Comparison of ENCODE assay signal across 31 cellular contexts in the genomic region with DNA sequence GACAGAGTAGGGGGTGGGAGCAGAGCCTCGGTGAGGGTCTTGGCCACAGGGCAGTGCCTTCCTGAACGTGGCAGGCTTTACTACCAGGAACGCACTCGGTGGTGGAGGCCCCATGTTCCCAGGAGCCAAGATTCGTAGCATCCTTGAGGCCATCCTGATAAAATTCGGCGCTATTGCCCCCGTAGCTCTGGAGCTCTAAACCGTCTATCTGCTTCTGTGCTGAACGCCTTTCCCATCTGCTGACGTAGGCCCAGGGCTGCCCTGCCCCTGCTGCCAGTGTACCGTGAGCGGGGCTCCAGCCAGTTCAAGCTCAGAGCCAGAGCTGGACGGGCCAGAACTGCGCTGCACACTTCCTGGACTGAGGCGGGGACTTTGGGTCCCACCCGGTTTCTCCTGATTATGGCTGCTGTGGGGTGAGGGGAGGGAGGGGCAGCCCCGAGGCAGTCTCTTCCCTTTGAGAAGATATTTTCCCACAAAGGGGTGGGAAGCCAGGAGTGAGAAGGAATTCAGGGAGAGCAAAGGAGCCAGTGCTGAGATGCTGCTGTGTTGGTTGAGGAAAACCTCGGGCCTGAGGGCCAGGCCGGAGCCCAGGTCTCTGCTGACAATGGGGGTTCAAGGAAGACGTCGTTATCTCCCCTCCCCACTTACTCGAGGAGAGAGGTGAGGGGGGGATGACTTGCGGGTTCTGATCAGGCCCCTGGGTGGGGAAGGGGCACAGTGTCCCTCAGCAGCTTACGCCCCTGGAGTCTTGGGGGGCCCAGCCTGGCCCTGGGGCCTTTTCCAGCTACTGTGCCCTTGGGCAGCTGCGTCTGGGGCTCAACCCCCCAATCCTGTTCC. TPM values are rescaled to one million over a fixed set of nuclear protein-coding genes. Genes with fewer than 3 reads are reported as not detected.
A peak's percentile ranks its signal among the peaks of the same experiment; 100 is the strongest.
DNase-seq lines count a peak whose midpoint lies in the region; ATAC-seq and TF ChIP-seq lines count a peak whose summit lies in the region.
"Had no signal": no experiment of that assay in that cellular context is flagged by ENCODE, and none has a peak within 500 bp of the region (broad histone marks: within the 10 kb centered on the region; RNA-seq: fewer than 3 reads in every experiment).

No MANE protein-coding gene starts in this region.

- peaks cover 2% of the 10 kb centered on the region for H3K36me3 Mint-ChIP-seq in activated CD4-positive, alpha-beta T cell treated with anti-CD3 and anti-CD28 coated beads, Interleukin-2, amount 10 ng/mL, durations not matched to agents 24 days and 14 days (ENCODE audit: low read depth)
- no peaks in the 10 kb centered on the region for H3K36me3 Mint-ChIP-seq in osteocyte (ENCODE audit: unreplicated experiment)
- H3K36me3 Mint-ChIP-seq: natural killer cell treated with Interleukin-12 subunit alpha and Interleukin-12 subunit beta and Interleukin-15 and Interleukin-18, amount 100 ng/mL, for 72 hours had no signal

- TF ChIP-seq POLR2A in esophagus squamous epithelium (IDR thresholded peaks at IDR 0.05), result no peak

- H3K27ac Mint-ChIP-seq in activated CD4-positive, alpha-beta T cell treated with anti-CD3 and anti-CD28 coated beads, Interleukin-2, amount 10 ng/mL, durations not matched to agents 24 days and 14 days, result no peak overlapping the region
- H3K27ac Mint-ChIP-seq in osteocyte (ENCODE audit: unreplicated experiment), result no peak overlapping the region
- H3K27ac Mint-ChIP-seq: activated naive CD4-positive, alpha-beta T cell treated with anti-CD3 and anti-CD28 coated beads for 36 hours; activated T-cell treated with anti-CD3 and anti-CD28 coated beads, Interleukin-2, amount 50 U/mL, for 72 hours; natural killer cell treated with Interleukin-12 subunit alpha and Interleukin-12 subunit beta and Interleukin-15 and Interleukin-18, amount 100 ng/mL, for 72 hours; stimulated activated naive CD8-positive, alpha-beta T cell treated with anti-CD3 and anti-CD28 coated beads, Interleukin-15, Interleukin-2, amounts not matched to agents 100 ng/mL and 50 ng/mL, for 24 hours had no signal

- no peak overlapping the region for H3K27ac ChIP-seq in esophagus squamous epithelium
- H3K27ac ChIP-seq: adrenal gland, body of pancreas, epithelial cell of prostate, left lung, thoracic aorta, uterus had no signal

- 80 to 84% methylated on average over 14 to 16 of the region's 26 CpGs for WGBS in esophagus squamous epithelium, 2 donors

- no peaks in the 10 kb centered on the region for H3K9me3 Mint-ChIP-seq in activated CD4-positive, alpha-beta T cell treated with anti-CD3 and anti-CD28 coated beads, Interleukin-2, amount 10 ng/mL, durations not matched to agents 24 days and 14 days
- no peaks in the 10 kb centered on the region for H3K9me3 Mint-ChIP-seq in osteocyte (ENCODE audit: unreplicated experiment)
- H3K9me3 Mint-ChIP-seq: activated naive CD4-positive, alpha-beta T cell treated with anti-CD3 and anti-CD28 coated beads for 36 hours; activated T-cell treated with anti-CD3 and anti-CD28 coated beads, Interleukin-2, amount 50 U/mL, for 72 hours; natural killer cell treated with Interleukin-12 subunit alpha and Interleukin-12 subunit beta and Interleukin-15 and Interleukin-18, amount 100 ng/mL, for 72 hours; stimulated activated naive CD8-positive, alpha-beta T cell treated with anti-CD3 and anti-CD28 coated beads, Interleukin-15, Interleukin-2, amounts not matched to agents 100 ng/mL and 50 ng/mL, for 24 hours had no signal

- H3K4me1 Mint-ChIP-seq in activated CD4-positive, alpha-beta T cell treated with anti-CD3 and anti-CD28 coated beads, Interleukin-2, amount 10 ng/mL, durations not matched to agents 24 days and 14 days, result no peaks in the 10 kb centered on the region
- H3K4me1 Mint-ChIP-seq in osteocyte (ENCODE audit: unreplicated experiment), result peaks cover 4% of the 10 kb centered on the region

- no peak for TF ChIP-seq CTCF in osteocyte (IDR thresholded peaks at IDR 0.05)
- TF ChIP-seq CTCF in esophagus squamous epithelium (IDR thresholded peaks at IDR 0.05), result no peak

- no peak overlapping the region for H3K4me3 ChIP-seq in esophagus squamous epithelium
- H3K4me3 ChIP-seq: adrenal gland, body of pancreas, heart right ventricle, left lung, MG63, thoracic aorta, uterus had no signal

- peaks cover 0 to 6% (median 0%) of the 10 kb centered on the region in 3 donors for H3K36me3 ChIP-seq in esophagus squamous epithelium
- H3K36me3 ChIP-seq: adrenal gland, MG63, thoracic aorta, uterus had no signal

- ATAC-seq in HG02852 (IDR thresholded peaks at IDR 0.05; ENCODE audit: unreplicated experiment), result no peak
- ATAC-seq: activated CD4-positive, CD25-positive, alpha-beta regulatory T cell treated with anti-CD3 and anti-CD28 coated beads, Interleukin-2, amount 50 U/mL, for 24 hours; activated T-cell treated with anti-CD3 and anti-CD28 coated beads, Interleukin-2, amount 50 U/mL, for 72 hours; body of pancreas; left lung had no signal

- no peak overlapping the region for H3K4me3 Mint-ChIP-seq in activated CD4-positive, alpha-beta T cell treated with anti-CD3 and anti-CD28 coated beads, Interleukin-2, amount 10 ng/mL, durations not matched to agents 24 days and 14 days
- no peak overlapping the region for H3K4me3 Mint-ChIP-seq in osteocyte (ENCODE audit: unreplicated experiment)
- H3K4me3 Mint-ChIP-seq: activated naive CD4-positive, alpha-beta T cell treated with anti-CD3 and anti-CD28 coated beads for 36 hours; activated T-cell treated with anti-CD3 and anti-CD28 coated beads, Interleukin-2, amount 50 U/mL, for 72 hours; natural killer cell treated with Interleukin-12 subunit alpha and Interleukin-12 subunit beta and Interleukin-15 and Interleukin-18, amount 100 ng/mL, for 72 hours; stimulated activated naive CD8-positive, alpha-beta T cell treated with anti-CD3 and anti-CD28 coated beads, Interleukin-15, Interleukin-2, amounts not matched to agents 100 ng/mL and 50 ng/mL, for 24 hours had no signal

- intact Hi-C loops in activated CD4-positive, alpha-beta T cell treated with anti-CD3 and anti-CD28 coated beads, Interleukin-2, amount 10 ng/mL, durations not matched to agents 24 days and 14 days (cut with micrococcal nuclease), result no loop called here
- intact Hi-C loops in esophagus squamous epithelium (cut with DNase I), result no loop called here

- H3K27me3 ChIP-seq in esophagus squamous epithelium, result peaks cover 0 to 15% (median 0%) of the 10 kb centered on the region in 4 donors
- H3K27me3 ChIP-seq: adrenal gland, body of pancreas, heart right ventricle, MG63, uterus had no signal

- DNase-seq in activated CD4-positive, alpha-beta T cell treated with anti-CD3 and anti-CD28 coated beads, Interleukin-2, amount 10 ng/mL, durations not matched to agents 24 days and 14 days, result peak; percentile 48
- no peak for DNase-seq in activated CD4-positive, alpha-beta T cell treated with anti-CD3 and anti-CD28 coated beads, Interleukin-2, amount 50 U/mL, for 1 hour
- DNase-seq in activated CD8-positive, alpha-beta memory T cell treated with anti-CD3 and anti-CD28 coated beads, Interleukin-2, amount 50 U/mL, for 4 hours, result peak; percentile 12
- DNase-seq in islet precursor cell (peak; percentile 51), osteocyte (ENCODE audit: extremely low spot score, unreplicated experiment) (peak; percentile 78), esophagus squamous epithelium (lab: John Stamatoyannopoulos, UW) (no peak), SIG-M5 treated with dmso at 0.1 percent for 504 hours (lab: John Stamatoyannopoulos, UW; ENCODE audit: unreplicated experiment) (no peak)
- DNase-seq: 8988T; activated naive CD4-positive, alpha-beta T cell treated with anti-CD3 and anti-CD28 coated beads for 36 hours; activated T-cell treated with anti-CD3 and anti-CD28 coated beads, Interleukin-2, amount 50 U/mL, for 72 hours; CD8-positive, alpha-beta memory T cell; DMS 273 treated with DMSO at 0.1 percent for 48 hours; KG1; MG63; NCI-H1417; NCI-H2081 treated with DMSO at 0.1 percent for 48 hours; NCI-H748 treated with DMSO at 0.1 percent for 48 hours; uterus had no signal

- no peaks in the 10 kb centered on the region for H3K9me3 ChIP-seq in esophagus squamous epithelium
- H3K9me3 ChIP-seq: adrenal gland, body of pancreas, heart right ventricle, left lung, MG63, thoracic aorta, uterus had no signal

- H3K4me1 ChIP-seq in esophagus squamous epithelium, result peaks cover 0 to 21% (median 7%) of the 10 kb centered on the region in 3 donors
- H3K4me1 ChIP-seq: adrenal gland, body of pancreas, uterus had no signal

- no peaks in the 10 kb centered on the region for H3K27me3 Mint-ChIP-seq in activated CD4-positive, alpha-beta T cell treated with anti-CD3 and anti-CD28 coated beads, Interleukin-2, amount 10 ng/mL, durations not matched to agents 24 days and 14 days
- H3K27me3 Mint-ChIP-seq in osteocyte (ENCODE audit: unreplicated experiment), result no peaks in the 10 kb centered on the region
- H3K27me3 Mint-ChIP-seq: CD8-positive, alpha-beta memory T cell; natural killer cell treated with Interleukin-12 subunit alpha and Interleukin-12 subunit beta and Interleukin-15 and Interleukin-18, amount 100 ng/mL, for 72 hours; stimulated activated naive CD8-positive, alpha-beta T cell treated with anti-CD3 and anti-CD28 coated beads, Interleukin-15, Interleukin-2, amounts not matched to agents 100 ng/mL and 50 ng/mL, for 24 hours had no signal

RNA-seq across cellular contexts. Expression of gene OR1D5, which starts 29.4 kb away (rescaled TPM):
- total RNA-seq in activated CD4-positive, alpha-beta T cell treated with anti-CD3 and anti-CD28 coated beads, Interleukin-2, amount 10 ng/mL, durations not matched to agents 24 days and 14 days, result not detected in 2 replicates
- total RNA-seq in osteocyte, result not detected in 2 replicates
- not detected for total RNA-seq in esophagus squamous epithelium
- total RNA-seq: activated naive CD4-positive, alpha-beta T cell treated with anti-CD3 and anti-CD28 coated beads for 36 hours; activated T-cell treated with anti-CD3 and anti-CD28 coated beads, Interleukin-2, amount 50 U/mL, for 72 hours; adrenal gland; body of pancreas; CD8-positive, alpha-beta memory T cell; cerebellum; heart right ventricle; left lung; natural killer cell treated with Interleukin-12 subunit alpha and Interleukin-12 subunit beta and Interleukin-15 and Interleukin-18, amount 100 ng/mL, for 72 hours; SK-MEL-5; T-helper 1 cell treated with Interleukin-12 subunit alpha and Interleukin-12 subunit beta and Interleukin-4 antibody, amounts not matched to agents 30 ng/mL and 1 ng/mL, for 36 hours; thoracic aorta; uterus had no signal

Comparison
In these comparisons a context has a peak if more than half of its experiments do, and no peak if none do; other contexts are left out.
1. DNase-seq: peak in activated CD4-positive, alpha-beta T cell treated with anti-CD3 and anti-CD28 coated beads, Interleukin-2, amount 10 ng/mL, durations not matched to agents 24 days and 14 days (single experiment), activated CD8-positive, alpha-beta memory T cell treated with anti-CD3 and anti-CD28 coated beads, Interleukin-2, amount 50 U/mL, for 4 hours (single experiment), islet precursor cell (single experiment) and osteocyte (single experiment); none in activated CD4-positive, alpha-beta T cell treated with anti-CD3 and anti-CD28 coated beads, Interleukin-2, amount 50 U/mL, for 1 hour (single experiment), esophagus squamous epithelium (single experiment) and SIG-M5 treated with dmso at 0.1 percent for 504 hours (single experiment).